ENCODE assay signal across 17 cellular contexts in the genomic region with DNA sequence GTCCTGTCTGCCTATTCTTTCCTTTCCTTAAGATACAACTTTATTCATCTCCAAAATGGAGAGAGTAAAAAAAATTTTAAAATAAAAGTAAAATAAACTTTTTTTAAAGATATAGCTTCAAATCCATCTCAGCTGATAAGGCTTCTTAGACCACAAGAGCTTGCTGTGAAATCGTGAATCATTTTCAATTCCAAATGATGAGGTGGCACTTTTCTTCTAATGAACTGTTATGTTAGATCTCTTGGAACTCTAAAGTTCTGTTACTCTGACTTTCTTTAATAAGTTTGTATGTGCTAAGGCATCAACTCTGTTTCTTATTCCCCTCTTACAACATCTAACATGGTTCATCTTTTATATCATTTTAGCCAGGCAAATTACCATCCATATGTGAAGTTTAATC. TPM values are rescaled to one million over a fixed set of nuclear protein-coding genes. Genes with fewer than 3 reads are reported as not detected.
A peak's percentile ranks its signal among the peaks of the same experiment; 100 is the strongest.
DNase-seq lines count a peak whose midpoint lies in the region; ATAC-seq and TF ChIP-seq lines count a peak whose summit lies in the region.
"Had no signal": no experiment of that assay in that cellular context is flagged by ENCODE, and none has a peak within 500 bp of the region (broad histone marks: within the 10 kb centered on the region; RNA-seq: fewer than 3 reads in every experiment).

No MANE protein-coding gene starts in this region.

- H3K9me3 Mint-ChIP-seq in activated T-cell treated with anti-CD3 and anti-CD28 coated beads, Interleukin-2, amount 50 U/mL, for 72 hours, result no peaks in the 10 kb centered on the region
- H3K9me3 Mint-ChIP-seq: CD8-positive, alpha-beta T cell; endodermal cell had no signal

- H3K4me1 Mint-ChIP-seq in activated T-cell treated with anti-CD3 and anti-CD28 coated beads, Interleukin-2, amount 50 U/mL, for 72 hours (ENCODE audit: low read depth), result peaks cover 59% of the 10 kb centered on the region

- H3K4me1 ChIP-seq in adipocyte (ENCODE audit: control insufficient read depth, insufficient read depth, low read length) (peaks cover 48% of the 10 kb centered on the region), skeletal muscle satellite cell (ENCODE audit: control insufficient read depth, insufficient read depth, low read length) (peaks cover 35% of the 10 kb centered on the region)

- H3K4me3 Mint-ChIP-seq in activated T-cell treated with anti-CD3 and anti-CD28 coated beads, Interleukin-2, amount 50 U/mL, for 72 hours, result peak overlapping the region in 1 of 2 donors; percentile 51
- H3K4me3 Mint-ChIP-seq: activated CD8-positive, alpha-beta memory T cell treated with anti-CD3 and anti-CD28 coated beads, Interleukin-2, amount 10 ng/mL, durations not matched to agents 7 days and 5 days; CD8-positive, alpha-beta T cell; endodermal cell had no signal

- H3K4me2 ChIP-seq in skeletal muscle satellite cell (ENCODE audit: low read length), result peak overlapping the region; percentile 97

- H3K36me3 ChIP-seq in adipocyte (ENCODE audit: control insufficient read depth, insufficient read depth, low read length, severe bottlenecking) (peaks cover 18% of the 10 kb centered on the region), skeletal muscle satellite cell (ENCODE audit: insufficient read depth, low read length) (peaks cover 3% of the 10 kb centered on the region)

- DNase-seq in activated T-cell treated with anti-CD3 and anti-CD28 coated beads, Interleukin-2, amount 50 U/mL, for 72 hours, result no peak
- DNase-seq in activated T-cell treated with anti-CD3 and anti-CD28 coated beads for 4 hours (no peak), adipocyte (ENCODE audit: low read depth) (peak; percentile 25), fibroblast of pulmonary artery (ENCODE audit: low read depth) (peak; percentile 13), NCI-H82 (lab: John Stamatoyannopoulos, UW) (no peak)
- DNase-seq: activated CD8-positive, alpha-beta memory T cell treated with anti-CD3 and anti-CD28 coated beads, Interleukin-2, amount 10 ng/mL, durations not matched to agents 7 days and 5 days; activated naive CD4-positive, alpha-beta T cell treated with Interleukin-2 at 50 U/mL for 16 hours; CD8-positive, alpha-beta T cell; central memory CD4-positive, alpha-beta T cell; endodermal cell; glutamatergic neuron; mucosa of descending colon; NCI-H524 had no signal

- H3K27me3 Mint-ChIP-seq in activated T-cell treated with anti-CD3 and anti-CD28 coated beads, Interleukin-2, amount 50 U/mL, for 72 hours (ENCODE audit: low read depth), result no peaks in the 10 kb centered on the region
- H3K27me3 Mint-ChIP-seq: activated CD8-positive, alpha-beta memory T cell treated with anti-CD3 and anti-CD28 coated beads, Interleukin-2, amount 10 ng/mL, durations not matched to agents 7 days and 5 days had no signal

- no peak for TF ChIP-seq CTCF in fibroblast of pulmonary artery (IDR thresholded peaks at IDR 0.05; ENCODE audit: low read length, missing control alignments)

- no peaks in the 10 kb centered on the region for H3K9me3 ChIP-seq in adipocyte (ENCODE audit: control insufficient read depth, low read length)
- H3K9me3 ChIP-seq in skeletal muscle satellite cell (replicated peaks; ENCODE audit: low read length), result no peaks in the 10 kb centered on the region
- H3K9me3 ChIP-seq: mucosa of descending colon had no signal

- no peak for ATAC-seq in activated T-cell treated with anti-CD3 and anti-CD28 coated beads, Interleukin-2, amount 50 U/mL, for 72 hours (replicated peaks in 1 of 2)
- ATAC-seq in esophagus mucosa (no peak), HG03378 (IDR thresholded peaks at IDR 0.05; ENCODE audit: unreplicated experiment) (no peak)
- ATAC-seq: activated CD8-positive, alpha-beta memory T cell treated with anti-CD3 and anti-CD28 coated beads, Interleukin-2, amount 10 ng/mL, durations not matched to agents 7 days and 5 days; CD8-positive, alpha-beta T cell; mucosa of descending colon had no signal

- peaks cover 7 to 9% of the 10 kb centered on the region in 2 donors for H3K36me3 Mint-ChIP-seq in activated T-cell treated with anti-CD3 and anti-CD28 coated beads, Interleukin-2, amount 50 U/mL, for 72 hours (ENCODE audit: insufficient read depth in 2 of 2)

- H3K27ac Mint-ChIP-seq in activated T-cell treated with anti-CD3 and anti-CD28 coated beads, Interleukin-2, amount 50 U/mL, for 72 hours, result peak overlapping the region; percentile 22
- H3K27ac Mint-ChIP-seq: activated CD8-positive, alpha-beta memory T cell treated with anti-CD3 and anti-CD28 coated beads, Interleukin-2, amount 10 ng/mL, durations not matched to agents 7 days and 5 days; CD8-positive, alpha-beta T cell; endodermal cell had no signal

- peak overlapping the region; percentile 92 for H3K4me3 ChIP-seq in adipocyte (ENCODE audit: low read length)
- peak overlapping the region; percentile 4 for H3K4me3 ChIP-seq in fibroblast of pulmonary artery (replicated peaks; ENCODE audit: low read depth, low read length)
- H3K4me3 ChIP-seq in skeletal muscle satellite cell (ENCODE audit: low read length), result no peak overlapping the region
- H3K4me3 ChIP-seq: mucosa of descending colon had no signal

- H3K27me3 ChIP-seq in adipocyte (replicated peaks; ENCODE audit: control insufficient read depth, insufficient read depth, low read length) (no peaks in the 10 kb centered on the region), skeletal muscle satellite cell (ENCODE audit: control insufficient read depth, insufficient read depth, low read length) (no peaks in the 10 kb centered on the region)

- peak overlapping the region; percentile 23 for H3K9ac ChIP-seq in adipocyte (ENCODE audit: low read length)
- H3K9ac ChIP-seq in skeletal muscle satellite cell (ENCODE audit: low read depth, low read length), result no peak overlapping the region
- H3K9ac ChIP-seq: parathyroid adenoma had no signal

RNA-seq across cellular contexts. Expression of gene SH3GLB1, which starts 4.5 kb away (rescaled TPM):
- 10 to 100 TPM; 74.3 to 77.9 TPM for total RNA-seq in activated T-cell treated with anti-CD3 and anti-CD28 coated beads, Interleukin-2, amount 50 U/mL, for 72 hours
- 38.2 and 44.1 TPM in 2 replicates for total RNA-seq in skeletal muscle satellite cell (2012; rRNA removed)
- 99.9 TPM for total RNA-seq in esophagus mucosa

Comparison
In these comparisons a context has a peak if more than half of its experiments do, and no peak if none do; other contexts are left out.
1. DNase-seq: peak in adipocyte (single experiment) and fibroblast of pulmonary artery (single experiment); none in activated T-cell treated with anti-CD3 and anti-CD28 coated beads, Interleukin-2, amount 50 U/mL, for 72 hours (0 of 2), activated T-cell treated with anti-CD3 and anti-CD28 coated beads for 4 hours (single experiment) and NCI-H82 (single experiment).